ENCODE assay signal across 8 cellular contexts in the genomic region with DNA sequence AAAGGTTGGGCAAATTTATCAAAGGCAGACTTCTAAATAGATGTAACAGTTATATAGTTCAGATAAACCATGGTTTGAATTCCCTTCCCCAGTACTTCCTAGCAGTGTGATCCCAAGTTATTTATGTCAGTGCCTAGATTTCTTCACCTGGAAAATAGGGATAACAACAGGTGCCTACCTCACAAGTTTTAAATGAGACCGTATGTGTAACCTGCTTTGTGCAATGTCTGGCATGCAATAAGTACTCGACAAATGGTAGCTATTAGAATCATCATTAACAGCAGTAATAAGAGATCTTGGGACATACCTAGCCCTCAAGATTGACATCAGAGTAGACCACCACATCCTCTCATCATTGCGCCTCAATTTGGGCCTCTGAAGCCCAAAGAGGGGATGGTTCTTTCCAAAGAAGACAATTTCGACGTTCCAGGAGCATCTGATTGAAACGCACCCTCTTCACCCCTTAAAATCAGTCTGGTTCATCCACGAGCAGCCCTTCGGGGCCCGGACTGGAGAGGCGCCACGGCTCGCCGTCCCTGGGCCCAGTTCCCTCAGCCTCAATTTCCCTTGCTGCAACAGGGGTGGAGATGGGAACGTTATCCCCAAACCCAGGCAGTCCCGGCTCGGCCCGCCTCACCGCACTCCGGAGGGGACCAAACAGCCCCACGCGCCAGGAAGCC. TPM values are rescaled to one million over a fixed set of nuclear protein-coding genes. Genes with fewer than 3 reads are reported as not detected.
DNase-seq lines count a peak whose midpoint lies in the region; ATAC-seq and TF ChIP-seq lines count a peak whose summit lies in the region.

No MANE protein-coding gene starts in this region.

- H3K27ac Mint-ChIP-seq in effector memory CD8-positive, alpha-beta T cell = peak overlapping the region; percentile 91
- H3K27ac Mint-ChIP-seq in neural crest cell (ENCODE audit: unreplicated experiment) = peak overlapping the region; percentile 96

- H3K4me1 Mint-ChIP-seq in effector memory CD8-positive, alpha-beta T cell (ENCODE audit: low read depth in 2 of 2) = peaks cover 11 to 36% of the 10 kb centered on the region in 2 donors
- peaks cover 42% of the 10 kb centered on the region for H3K4me1 Mint-ChIP-seq in neural crest cell

- H3K4me3 ChIP-seq in HFF-Myc (replicated peaks; ENCODE audit: low read depth, low read length) = peak overlapping the region; percentile 88
- peak overlapping the region; percentile 97 for H3K4me3 ChIP-seq in OCI-LY3 (ENCODE audit: low read length)

- H3K79me2 ChIP-seq in OCI-LY3 (ENCODE audit: low read length) = peaks cover 48% of the 10 kb centered on the region

- ATAC-seq in GM18498 (IDR thresholded peaks at IDR 0.05; ENCODE audit: unreplicated experiment) (peak; percentile 32), GM21367 (IDR thresholded peaks at IDR 0.05; ENCODE audit: unreplicated experiment) (no peak), GM21619 (IDR thresholded peaks at IDR 0.05; ENCODE audit: unreplicated experiment) (no peak)
- peak; percentile 0 for ATAC-seq in effector memory CD8-positive, alpha-beta T cell (replicated peaks)

- DNase-seq in HFF-Myc (ENCODE audit: extremely low read depth, low read depth) (no peak), neural crest cell (ENCODE audit: low read depth, low spot score) (no peak), GDM1 (lab: John Stamatoyannopoulos, UW) (no peak)
- no peak for DNase-seq in effector memory CD8-positive, alpha-beta T cell

- peaks cover 22% of the 10 kb centered on the region for H3K4me1 ChIP-seq in OCI-LY3 (ENCODE audit: low read length)

- TF ChIP-seq CTCF in HFF-Myc (IDR thresholded peaks at IDR 0.05; ENCODE audit: low read depth, low read length, missing control alignments) = no peak
- no peak for TF ChIP-seq CTCF in OCI-LY3 (IDR thresholded peaks at IDR 0.05; ENCODE audit: low read depth, low read length)
- no peak for TF ChIP-seq CTCF in neural crest cell (conservative IDR thresholded peaks at IDR 0.05)

- H3K9me3 ChIP-seq in OCI-LY3 (ENCODE audit: insufficient read depth, low read length) = no peaks in the 10 kb centered on the region

- peak overlapping the region; percentile 67 for H3K27ac ChIP-seq in OCI-LY3 (ENCODE audit: low read length)

- H3K36me3 Mint-ChIP-seq in effector memory CD8-positive, alpha-beta T cell (ENCODE audit: insufficient read depth) = peaks cover 28% of the 10 kb centered on the region
- peaks cover 8% of the 10 kb centered on the region for H3K36me3 Mint-ChIP-seq in neural crest cell (ENCODE audit: low read depth)

- no peaks in the 10 kb centered on the region for H3K27me3 Mint-ChIP-seq in effector memory CD8-positive, alpha-beta T cell
- no peaks in the 10 kb centered on the region for H3K27me3 Mint-ChIP-seq in neural crest cell (ENCODE audit: low read depth)

- H3K9ac ChIP-seq in OCI-LY3 (ENCODE audit: low read length) = peak overlapping the region; percentile 98

- H3K27me3 ChIP-seq in OCI-LY3 (ENCODE audit: low read depth, low read length) = no peaks in the 10 kb centered on the region

- H3K4me2 ChIP-seq in OCI-LY3 (ENCODE audit: low read length) = peak overlapping the region; percentile 86

- peak overlapping the region; percentile 93 for H2AFZ ChIP-seq in OCI-LY3 (ENCODE audit: low read depth, low read length)

- H3K9me3 Mint-ChIP-seq in effector memory CD8-positive, alpha-beta T cell = no peaks in the 10 kb centered on the region
- H3K9me3 Mint-ChIP-seq in neural crest cell = no peaks in the 10 kb centered on the region

- H3K36me3 ChIP-seq in OCI-LY3 (replicated peaks; ENCODE audit: low read depth, low read length) = peaks cover 9% of the 10 kb centered on the region

- H4K20me1 ChIP-seq in OCI-LY3 (ENCODE audit: insufficient read depth, low read length) = no peaks in the 10 kb centered on the region

- peak overlapping the region; percentile 97 to 98 for H3K4me3 Mint-ChIP-seq in effector memory CD8-positive, alpha-beta T cell
- peak overlapping the region; percentile 99 for H3K4me3 Mint-ChIP-seq in neural crest cell

RNA-seq across cellular contexts. Expression of gene ACACA, which starts 0.5 kb away (rescaled TPM):
- total RNA-seq in neural crest cell = 193 and 211 TPM in 2 replicates

RNA-seq across cellular contexts. Expression of gene TADA2A, which starts 0.6 kb away (rescaled TPM):
- 31.0 and 36.5 TPM in 2 replicates for total RNA-seq in neural crest cell

RNA-seq across cellular contexts. Expression of gene C17orf78, which starts 30.3 kb away (rescaled TPM):
- not detected in 2 replicates for total RNA-seq in neural crest cell

Comparison
In these comparisons a context has a peak if more than half of its experiments do, and no peak if none do; other contexts are left out.
1. ATAC-seq: peak in GM18498 (single experiment) and effector memory CD8-positive, alpha-beta T cell (single experiment); none in GM21367 (single experiment) and GM21619 (single experiment).